ENCODE assay signal across 1 cellular context in genomic region chr12:95859344-95859816, GRCh38.
TF ChIP-seq lines count a peak whose summit lies in the region.

No MANE protein-coding gene starts in this region.

TF ChIP-seq in K562, 482 proteins besides CTCF, POLR2A, EP300 and RAD21 (continued from another document):
- TF ChIP-seq IRF1 (CRISPR knock-in tag; IDR thresholded peaks at IDR 0.05; ENCODE audit: borderline replicate concordance) (no peak), MLLT1 (IDR thresholded peaks at IDR 0.05) (0 out of 4 replicates have a peak, but pooled peaks of 1 of the 2 experiments have one; percentile 15), BRD9 (IDR thresholded peaks at IDR 0.05; ENCODE audit: low read depth, partially characterized antibody) (peak; percentile 24), CHD1 (IDR thresholded peaks at IDR 0.05; ENCODE audit: low read length) (peak; percentile 39), GMEB1 (CRISPR knock-in tag; IDR thresholded peaks at IDR 0.05) (no peak), ZNF408 (CRISPR knock-in tag; IDR thresholded peaks at IDR 0.05; ENCODE audit: low read depth) (no peak), ZBTB40 (IDR thresholded peaks at IDR 0.05) (0 out of 2 replicates have a peak, but pooled peaks have one; percentile 13), ZBTB40 (CRISPR knock-in tag; IDR thresholded peaks at IDR 0.05) (no peak), FOSL1 (tag; conservative IDR thresholded peaks at IDR 0.05) (peak; percentile 41; the same call in 1 of the 2 replicates), ZNF431 (CRISPR knock-in tag; IDR thresholded peaks at IDR 0.05) (no peak), L3MBTL2 (IDR thresholded peaks at IDR 0.05) (0 out of 2 replicates have a peak, but pooled peaks have one; percentile 2), E2F5 (CRISPR knock-in tag; IDR thresholded peaks at IDR 0.05) (no peak), ETV1 (tag; conservative IDR thresholded peaks at IDR 0.05; ENCODE audit: low read depth) (0 out of 2 replicates have a peak, but pooled peaks have one; percentile 17), SMAD3 (CRISPR knock-in tag; conservative IDR thresholded peaks at IDR 0.05) (no peak), ZNF740 (CRISPR knock-in tag; IDR thresholded peaks at IDR 0.05) (no peak), ZNF740 (tag; IDR thresholded peaks at IDR 0.05) (no peak), CEBPB (tag; IDR thresholded peaks at IDR 0.05) (no peak)
